ENCODE assay signal across 1 cellular context in genomic region chr15:40873625-40874561, GRCh38.
TF ChIP-seq lines count a peak whose summit lies in the region.

TSS of gene RHOV (minus strand) at chr15:40874234. CDS start at chr15:40874139, 95 bp downstream.

TF ChIP-seq in HepG2, 621 proteins besides CTCF, POLR2A, EP300 and RAD21 (continued from another document and continues in another):
- TF ChIP-seq, protein P1, sequence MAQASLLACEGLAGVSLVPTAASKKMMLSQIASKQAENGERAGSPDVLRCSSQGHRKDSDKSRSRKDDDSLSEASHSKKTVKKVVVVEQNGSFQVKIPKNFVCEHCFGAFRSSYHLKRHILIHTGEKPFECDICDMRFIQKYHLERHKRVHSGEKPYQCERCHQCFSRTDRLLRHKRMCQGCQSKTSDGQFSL (CRISPR knock-in tag; IDR thresholded peaks at IDR 0.05) = no peak
- no peak for TF ChIP-seq SNAPC4 (CRISPR knock-in tag; IDR thresholded peaks at IDR 0.05)
- TF ChIP-seq, protein P2, sequence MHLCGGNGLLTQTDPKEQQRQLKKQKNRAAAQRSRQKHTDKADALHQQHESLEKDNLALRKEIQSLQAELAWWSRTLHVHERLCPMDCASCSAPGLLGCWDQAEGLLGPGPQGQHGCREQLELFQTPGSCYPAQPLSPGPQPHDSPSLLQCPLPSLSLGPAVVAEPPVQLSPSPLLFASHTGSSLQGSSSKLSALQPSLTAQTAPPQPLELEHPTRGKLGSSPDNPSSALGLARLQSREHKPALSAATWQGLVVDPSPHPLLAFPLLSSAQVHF (CRISPR knock-in tag; IDR thresholded peaks at IDR 0.05) = no peak
- TF ChIP-seq FIP1L1 (IDR thresholded peaks at IDR 0.05; ENCODE audit: borderline replicate concordance, insufficient read depth, low read depth, low read length) = no peak
- TF ChIP-seq SATB2 (CRISPR knock-in tag; IDR thresholded peaks at IDR 0.05) = no peak
- no peak for TF ChIP-seq ZNF260 (CRISPR knock-in tag; IDR thresholded peaks at IDR 0.05; ENCODE audit: borderline replicate concordance, low read depth)
- TF ChIP-seq RBFOX2 (IDR thresholded peaks at IDR 0.05; ENCODE audit: low read depth, low read length) = no peak; the same call in 1 of the 2 replicates
- no peak for TF ChIP-seq NRL (CRISPR knock-in tag; IDR thresholded peaks at IDR 0.05; ENCODE audit: borderline replicate concordance)
- TF ChIP-seq, protein P3, sequence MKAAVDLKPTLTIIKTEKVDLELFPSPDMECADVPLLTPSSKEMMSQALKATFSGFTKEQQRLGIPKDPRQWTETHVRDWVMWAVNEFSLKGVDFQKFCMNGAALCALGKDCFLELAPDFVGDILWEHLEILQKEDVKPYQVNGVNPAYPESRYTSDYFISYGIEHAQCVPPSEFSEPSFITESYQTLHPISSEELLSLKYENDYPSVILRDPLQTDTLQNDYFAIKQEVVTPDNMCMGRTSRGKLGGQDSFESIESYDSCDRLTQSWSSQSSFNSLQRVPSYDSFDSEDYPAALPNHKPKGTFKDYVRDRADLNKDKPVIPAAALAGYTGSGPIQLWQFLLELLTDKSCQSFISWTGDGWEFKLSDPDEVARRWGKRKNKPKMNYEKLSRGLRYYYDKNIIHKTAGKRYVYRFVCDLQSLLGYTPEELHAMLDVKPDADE (CRISPR knock-in tag; IDR thresholded peaks at IDR 0.05) = no peak
- no peak for TF ChIP-seq ZNF44 (CRISPR knock-in tag; IDR thresholded peaks at IDR 0.05)
- peak; percentile 59 for TF ChIP-seq TBX2 (CRISPR knock-in tag; IDR thresholded peaks at IDR 0.05; ENCODE audit: borderline replicate concordance)
- no peak for TF ChIP-seq NPAS2 (CRISPR knock-in tag; IDR thresholded peaks at IDR 0.05; ENCODE audit: borderline replicate concordance)
- no peak for TF ChIP-seq ZNF331 (CRISPR knock-in tag; IDR thresholded peaks at IDR 0.05)
- TF ChIP-seq, protein P4, sequence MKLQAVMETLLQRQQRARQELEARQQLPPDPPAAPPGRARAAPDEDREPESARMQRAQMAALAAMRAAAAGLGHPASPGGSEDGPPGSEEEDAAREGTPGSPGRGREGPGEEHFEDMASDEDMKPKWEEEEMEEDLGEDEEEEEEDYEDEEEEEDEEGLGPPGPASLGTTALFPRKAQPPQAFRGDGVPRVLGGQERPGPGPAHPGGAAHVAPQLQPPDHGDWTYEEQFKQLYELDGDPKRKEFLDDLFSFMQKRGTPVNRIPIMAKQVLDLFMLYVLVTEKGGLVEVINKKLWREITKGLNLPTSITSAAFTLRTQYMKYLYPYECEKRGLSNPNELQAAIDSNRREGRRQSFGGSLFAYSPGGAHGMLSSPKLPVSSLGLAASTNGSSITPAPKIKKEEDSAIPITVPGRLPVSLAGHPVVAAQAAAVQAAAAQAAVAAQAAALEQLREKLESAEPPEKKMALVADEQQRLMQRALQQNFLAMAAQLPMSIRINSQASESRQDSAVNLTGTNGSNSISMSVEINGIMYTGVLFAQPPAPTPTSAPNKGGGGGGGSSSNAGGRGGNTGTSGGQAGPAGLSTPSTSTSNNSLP (IDR thresholded peaks at IDR 0.05; ENCODE audit: low read depth, low read length) = no peak
- TF ChIP-seq TAF1 (CRISPR knock-in tag; IDR thresholded peaks at IDR 0.05) = 0 out of 2 replicates have a peak, but pooled peaks have one; percentile 18
- TF ChIP-seq, protein P5, sequence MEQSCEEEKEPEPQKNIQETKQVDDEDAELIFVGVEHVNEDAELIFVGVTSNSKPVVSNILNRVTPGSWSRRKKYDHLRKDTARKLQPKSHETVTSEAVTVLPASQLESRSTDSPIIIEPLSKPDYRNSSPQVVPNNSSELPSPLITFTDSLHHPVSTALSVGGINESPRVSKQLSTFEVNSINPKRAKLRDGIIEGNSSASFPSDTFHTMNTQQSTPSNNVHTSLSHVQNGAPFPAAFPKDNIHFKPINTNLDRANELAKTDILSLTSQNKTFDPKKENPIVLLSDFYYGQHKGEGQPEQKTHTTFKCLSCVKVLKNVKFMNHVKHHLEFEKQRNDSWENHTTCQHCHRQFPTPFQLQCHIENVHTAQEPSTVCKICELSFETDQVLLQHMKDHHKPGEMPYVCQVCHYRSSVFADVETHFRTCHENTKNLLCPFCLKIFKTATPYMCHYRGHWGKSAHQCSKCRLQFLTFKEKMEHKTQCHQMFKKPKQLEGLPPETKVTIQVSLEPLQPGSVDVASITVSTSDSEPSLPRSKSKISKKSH (CRISPR knock-in tag; IDR thresholded peaks at IDR 0.05; ENCODE audit: borderline replicate concordance) = no peak
- TF ChIP-seq, protein P6, sequence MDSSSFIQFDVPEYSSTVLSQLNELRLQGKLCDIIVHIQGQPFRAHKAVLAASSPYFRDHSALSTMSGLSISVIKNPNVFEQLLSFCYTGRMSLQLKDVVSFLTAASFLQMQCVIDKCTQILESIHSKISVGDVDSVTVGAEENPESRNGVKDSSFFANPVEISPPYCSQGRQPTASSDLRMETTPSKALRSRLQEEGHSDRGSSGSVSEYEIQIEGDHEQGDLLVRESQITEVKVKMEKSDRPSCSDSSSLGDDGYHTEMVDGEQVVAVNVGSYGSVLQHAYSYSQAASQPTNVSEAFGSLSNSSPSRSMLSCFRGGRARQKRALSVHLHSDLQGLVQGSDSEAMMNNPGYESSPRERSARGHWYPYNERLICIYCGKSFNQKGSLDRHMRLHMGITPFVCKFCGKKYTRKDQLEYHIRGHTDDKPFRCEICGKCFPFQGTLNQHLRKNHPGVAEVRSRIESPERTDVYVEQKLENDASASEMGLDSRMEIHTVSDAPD (CRISPR knock-in tag; IDR thresholded peaks at IDR 0.05) = no peak
- no peak for TF ChIP-seq TEAD3 (CRISPR knock-in tag; optimal IDR thresholded peaks at IDR 0.05; ENCODE audit: borderline replicate concordance)
- no peak for TF ChIP-seq CBFB (CRISPR knock-in tag; IDR thresholded peaks at IDR 0.05)
- TF ChIP-seq, protein P7, sequence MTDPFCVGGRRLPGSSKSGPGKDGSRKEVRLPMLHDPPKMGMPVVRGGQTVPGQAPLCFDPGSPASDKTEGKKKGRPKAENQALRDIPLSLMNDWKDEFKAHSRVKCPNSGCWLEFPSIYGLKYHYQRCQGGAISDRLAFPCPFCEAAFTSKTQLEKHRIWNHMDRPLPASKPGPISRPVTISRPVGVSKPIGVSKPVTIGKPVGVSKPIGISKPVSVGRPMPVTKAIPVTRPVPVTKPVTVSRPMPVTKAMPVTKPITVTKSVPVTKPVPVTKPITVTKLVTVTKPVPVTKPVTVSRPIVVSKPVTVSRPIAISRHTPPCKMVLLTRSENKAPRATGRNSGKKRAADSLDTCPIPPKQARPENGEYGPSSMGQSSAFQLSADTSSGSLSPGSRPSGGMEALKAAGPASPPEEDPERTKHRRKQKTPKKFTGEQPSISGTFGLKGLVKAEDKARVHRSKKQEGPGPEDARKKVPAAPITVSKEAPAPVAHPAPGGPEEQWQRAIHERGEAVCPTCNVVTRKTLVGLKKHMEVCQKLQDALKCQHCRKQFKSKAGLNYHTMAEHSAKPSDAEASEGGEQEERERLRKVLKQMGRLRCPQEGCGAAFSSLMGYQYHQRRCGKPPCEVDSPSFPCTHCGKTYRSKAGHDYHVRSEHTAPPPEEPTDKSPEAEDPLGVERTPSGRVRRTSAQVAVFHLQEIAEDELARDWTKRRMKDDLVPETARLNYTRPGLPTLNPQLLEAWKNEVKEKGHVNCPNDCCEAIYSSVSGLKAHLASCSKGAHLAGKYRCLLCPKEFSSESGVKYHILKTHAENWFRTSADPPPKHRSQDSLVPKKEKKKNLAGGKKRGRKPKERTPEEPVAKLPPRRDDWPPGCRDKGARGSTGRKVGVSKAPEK (CRISPR knock-in tag; IDR thresholded peaks at IDR 0.05; ENCODE audit: borderline replicate concordance) = no peak
- TF ChIP-seq, protein P8, sequence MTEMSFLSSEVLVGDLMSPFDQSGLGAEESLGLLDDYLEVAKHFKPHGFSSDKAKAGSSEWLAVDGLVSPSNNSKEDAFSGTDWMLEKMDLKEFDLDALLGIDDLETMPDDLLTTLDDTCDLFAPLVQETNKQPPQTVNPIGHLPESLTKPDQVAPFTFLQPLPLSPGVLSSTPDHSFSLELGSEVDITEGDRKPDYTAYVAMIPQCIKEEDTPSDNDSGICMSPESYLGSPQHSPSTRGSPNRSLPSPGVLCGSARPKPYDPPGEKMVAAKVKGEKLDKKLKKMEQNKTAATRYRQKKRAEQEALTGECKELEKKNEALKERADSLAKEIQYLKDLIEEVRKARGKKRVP (CRISPR knock-in tag; IDR thresholded peaks at IDR 0.05) = no peak
- TF ChIP-seq KDM4B (CRISPR knock-in tag; IDR thresholded peaks at IDR 0.05) = no peak
- TF ChIP-seq ZSCAN30 (CRISPR knock-in tag; IDR thresholded peaks at IDR 0.05) = no peak
- TF ChIP-seq ZNF557 (CRISPR knock-in tag; IDR thresholded peaks at IDR 0.05) = peak; percentile 67; the same call in 1 of the 2 replicates
- 0 out of 2 replicates have a peak, but pooled peaks have one; percentile 60 for TF ChIP-seq YEATS4 (CRISPR knock-in tag; IDR thresholded peaks at IDR 0.05; ENCODE audit: borderline replicate concordance)
- TF ChIP-seq RFXANK (CRISPR knock-in tag; IDR thresholded peaks at IDR 0.05) = no peak
- no peak; the same call in 1 of the 2 replicates for TF ChIP-seq ATF7-NPFF (CRISPR knock-in tag; IDR thresholded peaks at IDR 0.05; ENCODE audit: low read depth)
- TF ChIP-seq STAG1 (CRISPR knock-in tag; IDR thresholded peaks at IDR 0.05) = peak; percentile 41; the same call in 1 of the 2 replicates
- TF ChIP-seq HIVEP1 (CRISPR knock-in tag; IDR thresholded peaks at IDR 0.05) = no peak
- no peak for TF ChIP-seq SRSF1 (optimal IDR thresholded peaks at IDR 0.05; ENCODE audit: low read depth, low read length)
- TF ChIP-seq RERE (CRISPR knock-in tag; IDR thresholded peaks at IDR 0.05; ENCODE audit: low read depth) = no peak
- no peak for TF ChIP-seq ZNF737 (CRISPR knock-in tag; IDR thresholded peaks at IDR 0.05; ENCODE audit: borderline replicate concordance)
- no peak for TF ChIP-seq MYNN (CRISPR knock-in tag; IDR thresholded peaks at IDR 0.05; ENCODE audit: low read depth)
- TF ChIP-seq MBNL3 (CRISPR knock-in tag; conservative IDR thresholded peaks at IDR 0.05) = no peak
- TF ChIP-seq CENPBD1 (CRISPR knock-in tag; IDR thresholded peaks at IDR 0.05; ENCODE audit: borderline replicate concordance, low read depth) = no peak
- TF ChIP-seq ZSCAN25 (CRISPR knock-in tag; IDR thresholded peaks at IDR 0.05) = peak; percentile 100
- TF ChIP-seq IKZF1 (IDR thresholded peaks at IDR 0.05) = no peak
- no peak for TF ChIP-seq HNRNPH1 (optimal IDR thresholded peaks at IDR 0.05; ENCODE audit: low read depth, low read length)
- TF ChIP-seq ZNF552 (CRISPR knock-in tag; IDR thresholded peaks at IDR 0.05; ENCODE audit: borderline replicate concordance) = no peak
